10 cellular contexts compared by ENCODE assay signal in the genomic region with DNA sequence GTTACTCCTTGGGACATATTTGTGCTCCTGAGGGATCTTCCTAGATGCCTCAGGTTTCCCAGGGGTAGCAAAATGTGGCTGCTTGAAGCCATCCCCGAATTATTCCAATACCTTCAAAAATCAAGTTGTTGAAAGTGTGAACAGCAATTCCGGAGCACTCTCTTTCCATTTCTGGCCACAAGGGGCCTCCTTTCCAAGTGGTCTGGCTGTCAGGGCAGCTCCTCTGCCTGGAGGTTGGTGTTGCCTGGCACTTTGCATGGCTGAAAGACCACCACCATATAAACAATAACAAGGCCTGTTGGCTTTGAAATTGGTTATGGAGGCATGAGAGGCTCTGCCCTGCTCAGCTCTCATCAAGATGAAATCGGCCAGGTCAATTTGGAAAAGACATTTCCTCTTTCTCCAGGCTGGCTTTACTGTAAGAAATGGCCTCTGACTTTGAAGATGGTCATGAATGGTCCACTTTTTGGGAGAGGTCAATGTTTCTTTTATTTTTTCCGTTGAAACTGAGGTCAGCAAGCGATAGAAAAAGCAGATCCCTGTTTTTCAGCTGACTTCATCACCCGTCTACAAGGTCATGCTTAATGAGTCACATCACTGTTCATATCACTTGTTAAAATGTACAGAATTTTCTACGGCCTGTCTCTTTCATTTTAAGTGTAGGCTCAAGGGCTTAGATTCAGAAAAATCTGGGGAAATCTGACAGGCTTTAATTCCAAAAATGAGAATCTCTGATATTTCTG.
A peak's percentile ranks its signal among the peaks of the same experiment; 100 is the strongest.
DNase-seq lines count a peak whose midpoint lies in the region; ATAC-seq and TF ChIP-seq lines count a peak whose summit lies in the region.
"Had no signal": no experiment of that assay in that cellular context is flagged by ENCODE, and none has a peak within 500 bp of the region (broad histone marks: within the 10 kb centered on the region; RNA-seq: fewer than 3 reads in every experiment).

No MANE protein-coding gene starts in this region.

- 86 to 90% methylated on average over 7 of the region's 7 CpGs for WGBS in sigmoid colon, 2 donors

- H3K79me2 ChIP-seq in HCT116 (ENCODE audit: insufficient read depth, low read length), result no peaks in the 10 kb centered on the region

- H4K20me1 ChIP-seq in HCT116 (ENCODE audit: insufficient read depth), result no peaks in the 10 kb centered on the region

- ATAC-seq in HCT116, result peak; percentile 88
- ATAC-seq in RWPE2 (ENCODE audit: low read depth), result no peak
- ATAC-seq in GM18858 (IDR thresholded peaks at IDR 0.05; ENCODE audit: unreplicated experiment), result no peak

- TF ChIP-seq CTCF in AG09309 (IDR thresholded peaks at IDR 0.05; ENCODE audit: control insufficient read depth, insufficient read depth, low read depth, low read length, missing control alignments), result peak; percentile 57
- peak; percentile 18 to 78 (median 64); a peak in 5 of 6 replicates for TF ChIP-seq CTCF in HCT116 (IDR thresholded peaks at IDR 0.05 in 2 of 3, conservative IDR thresholded peaks at IDR 0.05 in 1 of 3; ENCODE audit: borderline replicate concordance in 1 of 3, insufficient read depth in 1 of 3, low read depth in 2 of 3, low read length in 2 of 3)
- TF ChIP-seq CTCF in RWPE2 (IDR thresholded peaks at IDR 0.05; ENCODE audit: poor library complexity, severe bottlenecking), result peak; percentile 56
- no peak for TF ChIP-seq CTCF in sigmoid colon (IDR thresholded peaks at IDR 0.05)

- H3K4me2 ChIP-seq in HCT116 (ENCODE audit: low read length), result no peak overlapping the region

- H2AFZ ChIP-seq in HCT116 (ENCODE audit: low read depth, low read length, poor library complexity, severe bottlenecking), result peak overlapping the region; percentile 18

- peak; percentile 67 for TF ChIP-seq RAD21 in HCT116 (IDR thresholded peaks at IDR 0.05; ENCODE audit: low read depth)

- TF ChIP-seq EP300 in sigmoid colon (IDR thresholded peaks at IDR 0.05), result no peak

- H3K27me3 ChIP-seq in HCT116 (ENCODE audit: insufficient read depth, low read length) (no peaks in the 10 kb centered on the region), RWPE2 (ENCODE audit: insufficient read depth, poor library complexity, severe bottlenecking) (no peaks in the 10 kb centered on the region), sigmoid colon (no peaks in the 10 kb centered on the region)

- H3K4me1 ChIP-seq in HCT116 (ENCODE audit: control insufficient read depth in 1 of 2, insufficient read depth in 2 of 2, low read length in 2 of 2) (no peaks in the 10 kb centered on the region), RWPE2 (ENCODE audit: insufficient read depth, poor library complexity, severe bottlenecking) (no peaks in the 10 kb centered on the region), sigmoid colon (no peaks in the 10 kb centered on the region)

- H3K4me3 ChIP-seq in AG09309 (ENCODE audit: control insufficient read depth, low read depth, low read length), result no peak overlapping the region
- H3K4me3 ChIP-seq in HCT116 (replicated peaks in 1 of 2; ENCODE audit: low read depth in 1 of 2, low read length in 2 of 2), result no peak overlapping the region
- H3K4me3 ChIP-seq in RWPE2 (ENCODE audit: severe bottlenecking), result no peak overlapping the region
- no peak overlapping the region for H3K4me3 ChIP-seq in sigmoid colon

- intact Hi-C loops in HCT116 (cut with micrococcal nuclease), result no loop called here
- intact Hi-C loops in sigmoid colon (cut with DNase I), result no loop called here

- TF ChIP-seq POLR2A in HCT116 (IDR thresholded peaks at IDR 0.05; ENCODE audit: borderline replicate concordance, extremely low read depth, insufficient read depth, insufficient read length), result no peak
- TF ChIP-seq POLR2A in erythroblast (IDR thresholded peaks at IDR 0.05; ENCODE audit: low read length), result no peak
- TF ChIP-seq POLR2A in sigmoid colon (IDR thresholded peaks at IDR 0.05), result no peak

- POLR2A ChIA-PET in HCT116 (lab: Charles Lee), result no interaction called here

- RAD21 ChIA-PET in HCT116 (lab: Charles Lee; ENCODE audit: low non-redundant PET in 1 of 2, low total read pairs in 2 of 2, uncharacterized antibody in 2 of 2, unreplicated experiment in 2 of 2), result no interaction called here

- no TSS peak for BruUV-seq in HCT116 (replicated peaks; lab: Mats Ljungman, UMichigan)

- H3K36me3 ChIP-seq in HCT116 (ENCODE audit: control insufficient read depth in 1 of 2, insufficient read depth in 2 of 2, low read length in 2 of 2) (no peaks in the 10 kb centered on the region), RWPE2 (ENCODE audit: low read depth) (no peaks in the 10 kb centered on the region), sigmoid colon (no peaks in the 10 kb centered on the region)

- DNase-seq in AG09309 (ENCODE audit: low read depth), result no peak
- DNase-seq in HCT116 (ENCODE audit: low read depth, low spot score), result peak; percentile 15
- no peak for DNase-seq in RWPE2 (ENCODE audit: low spot score)
- DNase-seq in iPS-NIHi11 (ENCODE audit: low spot score), result peak; percentile 51
- DNase-seq in erythroblast (lab: John Stamatoyannopoulos, UW), result no peak
- no peak for DNase-seq in middle frontal gyrus (ENCODE audit: extremely low spot score, low spot score)
- DNase-seq in sigmoid colon, result no peak
- DNase-seq: naive B cell, NCI-H1417 treated with DMSO at 0.1 percent for 48 hours had no signal

- H3K9me2 ChIP-seq in HCT116 (ENCODE audit: insufficient read depth), result no peaks in the 10 kb centered on the region

- no peak overlapping the region for H3K9ac ChIP-seq in HCT116 (ENCODE audit: low read length)

- H3K27ac ChIP-seq in HCT116 (ENCODE audit: low read depth, low read length) (no peak overlapping the region), RWPE2 (ENCODE audit: poor library complexity, severe bottlenecking) (no peak overlapping the region), sigmoid colon (no peak overlapping the region)

- CTCF ChIA-PET in HCT116 (lab: Charles Lee), result interaction anchor here (1.1 to 1.3 kb wide), 2 partner anchors 11 to 16 kb away, joined by 4 read pairs; no protein-coding TSS in a partner anchor

- H3K9me3 ChIP-seq in HCT116 (ENCODE audit: control insufficient read depth in 1 of 2, insufficient read depth in 1 of 2, low read depth in 1 of 2, low read length in 2 of 2) (no peaks in the 10 kb centered on the region), RWPE2 (ENCODE audit: severe bottlenecking) (no peaks in the 10 kb centered on the region), sigmoid colon (no peaks in the 10 kb centered on the region)

TF ChIP-seq in HCT116, 20 proteins besides CTCF, POLR2A, EP300 and RAD21:
- TF ChIP-seq YY1 (IDR thresholded peaks at IDR 0.05; ENCODE audit: extremely low read depth, insufficient replicate concordance, low read depth, low read length), result no peak
- no peak for TF ChIP-seq SRF (IDR thresholded peaks at IDR 0.05; ENCODE audit: low read depth)
- TF ChIP-seq SP1 (IDR thresholded peaks at IDR 0.05; ENCODE audit: low read depth), result no peak
- TF ChIP-seq ELF1 (IDR thresholded peaks at IDR 0.05; ENCODE audit: borderline replicate concordance, low read depth), result no peak
- no peak for TF ChIP-seq SIN3A (IDR thresholded peaks at IDR 0.05; ENCODE audit: low read depth)
- no peak for TF ChIP-seq EGR1 (IDR thresholded peaks at IDR 0.05; ENCODE audit: low read depth)
- no peak for TF ChIP-seq ZNF274 (IDR thresholded peaks at IDR 0.05; ENCODE audit: low read depth, low read length)
- no peak for TF ChIP-seq POLR2AphosphoS5 (IDR thresholded peaks at IDR 0.05; ENCODE audit: low read depth, low read length)
- no peak for TF ChIP-seq CBX3 (IDR thresholded peaks at IDR 0.05; ENCODE audit: low read depth)
- TF ChIP-seq, protein P1, sequence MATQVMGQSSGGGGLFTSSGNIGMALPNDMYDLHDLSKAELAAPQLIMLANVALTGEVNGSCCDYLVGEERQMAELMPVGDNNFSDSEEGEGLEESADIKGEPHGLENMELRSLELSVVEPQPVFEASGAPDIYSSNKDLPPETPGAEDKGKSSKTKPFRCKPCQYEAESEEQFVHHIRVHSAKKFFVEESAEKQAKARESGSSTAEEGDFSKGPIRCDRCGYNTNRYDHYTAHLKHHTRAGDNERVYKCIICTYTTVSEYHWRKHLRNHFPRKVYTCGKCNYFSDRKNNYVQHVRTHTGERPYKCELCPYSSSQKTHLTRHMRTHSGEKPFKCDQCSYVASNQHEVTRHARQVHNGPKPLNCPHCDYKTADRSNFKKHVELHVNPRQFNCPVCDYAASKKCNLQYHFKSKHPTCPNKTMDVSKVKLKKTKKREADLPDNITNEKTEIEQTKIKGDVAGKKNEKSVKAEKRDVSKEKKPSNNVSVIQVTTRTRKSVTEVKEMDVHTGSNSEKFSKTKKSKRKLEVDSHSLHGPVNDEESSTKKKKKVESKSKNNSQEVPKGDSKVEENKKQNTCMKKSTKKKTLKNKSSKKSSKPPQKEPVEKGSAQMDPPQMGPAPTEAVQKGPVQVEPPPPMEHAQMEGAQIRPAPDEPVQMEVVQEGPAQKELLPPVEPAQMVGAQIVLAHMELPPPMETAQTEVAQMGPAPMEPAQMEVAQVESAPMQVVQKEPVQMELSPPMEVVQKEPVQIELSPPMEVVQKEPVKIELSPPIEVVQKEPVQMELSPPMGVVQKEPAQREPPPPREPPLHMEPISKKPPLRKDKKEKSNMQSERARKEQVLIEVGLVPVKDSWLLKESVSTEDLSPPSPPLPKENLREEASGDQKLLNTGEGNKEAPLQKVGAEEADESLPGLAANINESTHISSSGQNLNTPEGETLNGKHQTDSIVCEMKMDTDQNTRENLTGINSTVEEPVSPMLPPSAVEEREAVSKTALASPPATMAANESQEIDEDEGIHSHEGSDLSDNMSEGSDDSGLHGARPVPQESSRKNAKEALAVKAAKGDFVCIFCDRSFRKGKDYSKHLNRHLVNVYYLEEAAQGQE (IDR thresholded peaks at IDR 0.05; ENCODE audit: low read depth), result no peak
- TF ChIP-seq MAX (IDR thresholded peaks at IDR 0.05), result no peak
- TF ChIP-seq EZH2phosphoT487 (IDR thresholded peaks at IDR 0.05; ENCODE audit: borderline replicate concordance), result no peak
- no peak for TF ChIP-seq TCF7L2 (IDR thresholded peaks at IDR 0.05; ENCODE audit: borderline replicate concordance, extremely low read depth, insufficient read depth, insufficient read length)
- TF ChIP-seq ZFX (IDR thresholded peaks at IDR 0.05), result no peak

Comparison
In these comparisons a context has a peak if more than half of its experiments do, and no peak if none do; other contexts are left out.
1. DNase-seq: peak in HCT116 (single experiment) and iPS-NIHi11 (single experiment); none in AG09309 (single experiment), RWPE2 (single experiment), erythroblast (0 of 2), middle frontal gyrus (single experiment) and sigmoid colon (single experiment).
2. CTCF ChIP-seq: peak in AG09309 (single experiment), HCT116 (3 of 3) and RWPE2 (single experiment); none in sigmoid colon (0 of 4).